Comparison of ENCODE assay signal across 13 cellular contexts in genomic region chr9:2228641-2229040, GRCh38.
DNase-seq lines count a peak whose midpoint lies in the region; ATAC-seq and TF ChIP-seq lines count a peak whose summit lies in the region.
"Had no signal": no experiment of that assay in that cellular context is flagged by ENCODE, and none has a peak within 500 bp of the region (broad histone marks: within the 10 kb centered on the region; RNA-seq: fewer than 3 reads in every experiment).

No MANE protein-coding gene starts in this region.

- peaks cover 2% of the 10 kb centered on the region for H3K27me3 Mint-ChIP-seq in activated B cell treated with CpG ODN at 0.5 μM for 24 hours
- H3K27me3 Mint-ChIP-seq in activated T-helper 2 cell treated with anti-CD3 and anti-CD28 coated beads, Interferon-gamma antibody, Interleukin-2, Interleukin-4, amounts not matched to agents 10 μg/mL and 5 μg/mL and 100 μg/mL, durations not matched to agents 14 hours and 24 hours and 36 hours (ENCODE audit: low read depth), result no peaks in the 10 kb centered on the region
- H3K27me3 Mint-ChIP-seq: CD4-positive, alpha-beta memory T cell had no signal

- peak; percentile 26 for ATAC-seq in GM18909 (IDR thresholded peaks at IDR 0.05; ENCODE audit: poor library complexity, unreplicated experiment)
- peak; percentile 29 for ATAC-seq in HG03354 (IDR thresholded peaks at IDR 0.05; ENCODE audit: poor library complexity, severe bottlenecking, unreplicated experiment)
- peak; percentile 14 for ATAC-seq in activated B cell treated with CpG ODN at 0.5 μM for 24 hours (ENCODE audit: low read depth)
- no peak for ATAC-seq in GM19452 (IDR thresholded peaks at IDR 0.05; ENCODE audit: unreplicated experiment)
- ATAC-seq: T-cell had no signal

- POLR2A ChIA-PET in activated B cell treated with CpG ODN at 0.5 μM for 24 hours (lab: Charles Lee), result no interaction called here

- peak overlapping the region in 5 of 8 donors; percentile 19 to 64 (median 49) for H3K27ac ChIP-seq in spleen
- H3K27ac ChIP-seq: brain microvascular endothelial cell had no signal

- no peaks in the 10 kb centered on the region for H3K27me3 ChIP-seq in spleen (replicated peaks in 1 of 7)
- H3K27me3 ChIP-seq: brain microvascular endothelial cell had no signal

- H3K4me3 ChIP-seq in spleen, result no peak overlapping the region
- H3K4me3 ChIP-seq: K562 had no signal

- H3K4me1 ChIP-seq in spleen, result peaks cover 2 to 25% (median 19%) of the 10 kb centered on the region in 6 donors

- CTCF ChIA-PET in activated B cell treated with CpG ODN at 0.5 μM for 24 hours (lab: Charles Lee), result no interaction called here

- peaks cover 21% of the 10 kb centered on the region for H3K4me1 Mint-ChIP-seq in activated B cell treated with CpG ODN at 0.5 μM for 24 hours
- no peaks in the 10 kb centered on the region for H3K4me1 Mint-ChIP-seq in activated T-helper 2 cell treated with anti-CD3 and anti-CD28 coated beads, Interferon-gamma antibody, Interleukin-2, Interleukin-4, amounts not matched to agents 10 μg/mL and 5 μg/mL and 100 μg/mL, durations not matched to agents 14 hours and 24 hours and 36 hours (ENCODE audit: low read depth)
- H3K4me1 Mint-ChIP-seq: CD4-positive, alpha-beta memory T cell; T-cell had no signal

- H3K4me3 Mint-ChIP-seq in activated B cell treated with CpG ODN at 0.5 μM for 24 hours, result no peak overlapping the region
- no peak overlapping the region for H3K4me3 Mint-ChIP-seq in activated T-helper 2 cell treated with anti-CD3 and anti-CD28 coated beads, Interferon-gamma antibody, Interleukin-2, Interleukin-4, amounts not matched to agents 10 μg/mL and 5 μg/mL and 100 μg/mL, durations not matched to agents 14 hours and 24 hours and 36 hours (ENCODE audit: low read depth)
- H3K4me3 Mint-ChIP-seq: activated naive CD4-positive, alpha-beta T cell treated with anti-CD3 and anti-CD28 coated beads, Interleukin-2, amount 10 ng/mL, durations not matched to agents 7 days and 5 days; CD4-positive, alpha-beta memory T cell; T-cell had no signal

- intact Hi-C loops in activated B cell treated with CpG ODN at 0.5 μM for 24 hours (cut with micrococcal nuclease) (no loop called here), spleen (cut with DNase I; ENCODE audit: low total_unique reads) (no loop called here)
- intact Hi-C loops in activated T-helper 2 cell treated with anti-CD3 and anti-CD28 coated beads, Interferon-gamma antibody, Interleukin-2, Interleukin-4, amounts not matched to agents 10 μg/mL and 5 μg/mL and 100 μg/mL, durations not matched to agents 14 hours and 24 hours and 36 hours (cut with micrococcal nuclease), result loop anchor here (10.0 kb wide), 1 partner anchor 496 kb away; no protein-coding TSS in a partner anchor

- no peak for TF ChIP-seq POLR2A in spleen (IDR thresholded peaks at IDR 0.05)

- TF ChIP-seq CTCF in activated B cell treated with CpG ODN at 0.5 μM for 24 hours (IDR thresholded peaks at IDR 0.05) (no peak), spleen (IDR thresholded peaks at IDR 0.05 in 8 of 11, conservative IDR thresholded peaks at IDR 0.05 in 3 of 11) (no peak)

- no peak overlapping the region for H3K27ac Mint-ChIP-seq in activated B cell treated with CpG ODN at 0.5 μM for 24 hours
- H3K27ac Mint-ChIP-seq in activated T-helper 2 cell treated with anti-CD3 and anti-CD28 coated beads, Interferon-gamma antibody, Interleukin-2, Interleukin-4, amounts not matched to agents 10 μg/mL and 5 μg/mL and 100 μg/mL, durations not matched to agents 14 hours and 24 hours and 36 hours, result no peak overlapping the region
- H3K27ac Mint-ChIP-seq: CD4-positive, alpha-beta memory T cell had no signal

- DNase-seq in activated B cell treated with CpG ODN at 0.5 μM for 24 hours, result no peak
- DNase-seq in spleen, result no peak
- DNase-seq in GDM1 (lab: John Stamatoyannopoulos, UW), result no peak
- no peak for DNase-seq in HUDEP-2 (lab: John Stamatoyannopoulos, UW; ENCODE audit: unreplicated experiment in 76 of 76)
- no peak for DNase-seq in activated T-helper 2 cell treated with anti-CD3 and anti-CD28 coated beads, Interferon-gamma antibody, Interleukin-2, Interleukin-4, amounts not matched to agents 10 μg/mL and 5 μg/mL and 100 μg/mL, durations not matched to agents 14 hours and 24 hours and 36 hours (ENCODE audit: low spot score)
- DNase-seq: brain microvascular endothelial cell; CD4-positive, alpha-beta memory T cell; T-cell had no signal

- H3K9me3 ChIP-seq in spleen, result no peaks in the 10 kb centered on the region

- no peaks in the 10 kb centered on the region for H3K36me3 ChIP-seq in spleen
- H3K36me3 ChIP-seq: brain microvascular endothelial cell had no signal

- 54 to 91% (median 73%) methylated on average over 2 of the region's 2 CpGs for WGBS in spleen, 5 donors

- no peaks in the 10 kb centered on the region for H3K36me3 Mint-ChIP-seq in activated B cell treated with CpG ODN at 0.5 μM for 24 hours (ENCODE audit: low read depth)
- H3K36me3 Mint-ChIP-seq in activated T-helper 2 cell treated with anti-CD3 and anti-CD28 coated beads, Interferon-gamma antibody, Interleukin-2, Interleukin-4, amounts not matched to agents 10 μg/mL and 5 μg/mL and 100 μg/mL, durations not matched to agents 14 hours and 24 hours and 36 hours (ENCODE audit: low read depth), result no peaks in the 10 kb centered on the region
- H3K36me3 Mint-ChIP-seq: activated naive CD4-positive, alpha-beta T cell treated with anti-CD3 and anti-CD28 coated beads, Interleukin-2, amount 10 ng/mL, durations not matched to agents 7 days and 5 days; T-cell had no signal

- H3K9me3 Mint-ChIP-seq in activated B cell treated with CpG ODN at 0.5 μM for 24 hours, result peaks cover 3% of the 10 kb centered on the region
- H3K9me3 Mint-ChIP-seq in activated T-helper 2 cell treated with anti-CD3 and anti-CD28 coated beads, Interferon-gamma antibody, Interleukin-2, Interleukin-4, amounts not matched to agents 10 μg/mL and 5 μg/mL and 100 μg/mL, durations not matched to agents 14 hours and 24 hours and 36 hours, result no peaks in the 10 kb centered on the region
- H3K9me3 Mint-ChIP-seq: activated naive CD4-positive, alpha-beta T cell treated with anti-CD3 and anti-CD28 coated beads, Interleukin-2, amount 10 ng/mL, durations not matched to agents 7 days and 5 days had no signal
